In the genomic region with DNA sequence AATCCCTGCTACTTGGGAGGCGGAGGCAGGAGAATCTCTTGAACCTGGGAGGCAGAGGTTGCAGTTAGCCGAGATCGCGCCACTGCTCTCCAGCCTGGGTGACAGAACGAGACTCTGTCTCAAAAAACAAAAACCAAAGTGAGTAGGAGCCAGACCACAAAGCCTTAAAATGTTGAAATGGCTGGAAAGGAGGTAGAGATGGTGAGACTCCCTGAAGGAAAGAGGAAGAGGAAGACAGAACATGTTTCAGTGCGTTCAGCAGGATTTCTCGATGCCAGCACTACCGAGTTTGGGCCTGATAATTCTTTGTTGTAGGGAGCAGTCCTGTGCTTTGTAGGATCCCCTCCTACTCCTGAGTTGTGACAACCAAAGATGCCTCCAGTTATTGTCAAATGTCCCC, we compare ENCODE assay signal across 23 cellular contexts.
DNase-seq lines count a peak whose midpoint lies in the region; ATAC-seq and TF ChIP-seq lines count a peak whose summit lies in the region.
"Had no signal": no experiment of that assay in that cellular context is flagged by ENCODE, and none has a peak within 500 bp of the region (broad histone marks: within the 10 kb centered on the region; RNA-seq: fewer than 3 reads in every experiment).

No MANE protein-coding gene starts in this region.

- H3K27me3 Mint-ChIP-seq in T-cell: no peaks in the 10 kb centered on the region
- H3K27me3 Mint-ChIP-seq: activated naive CD4-positive, alpha-beta T cell treated with anti-CD3 and anti-CD28 coated beads, Interleukin-2, amount 50 U/mL, for 24 hours; brain; type B pancreatic cell had no signal

- peaks cover 3% of the 10 kb centered on the region for H3K36me3 Mint-ChIP-seq in T-cell

- H4K20me1 ChIP-seq in BLaER1 treated with 17β-estradiol and CSF1 and Interleukin-3, amounts not matched to agents 10 nM and 100 nM: peaks cover 0 to 100% (median 98%) of the 10 kb centered on the region in 11 experiments; a peak in 13 of 22 replicates

- H3K9ac ChIP-seq in BLaER1 treated with 17β-estradiol and CSF1 and Interleukin-3, amounts not matched to agents 10 nM and 100 nM: no peak overlapping the region; a peak in 1 of 22 replicates
- H3K9ac ChIP-seq: SK-N-SH had no signal

- TF ChIP-seq CTCF in HL-60 (IDR thresholded peaks at IDR 0.05; ENCODE audit: insufficient read depth, low read length): no peak

- POLR2A ChIA-PET in T-cell (lab: Charles Lee): no interaction called here

- CTCF ChIA-PET in T-cell (lab: Charles Lee): interaction anchor here in 1 of 2 donors (0.9 kb wide), 1 partner anchor 13 kb away, joined by 3 read pairs; no protein-coding TSS in a partner anchor

- H3K9me3 Mint-ChIP-seq in T-cell: no peaks in the 10 kb centered on the region
- H3K9me3 Mint-ChIP-seq: activated naive CD4-positive, alpha-beta T cell treated with anti-CD3 and anti-CD28 coated beads, Interleukin-2, amount 50 U/mL, for 24 hours; type B pancreatic cell had no signal

- ATAC-seq in T-cell (replicated peaks in 1 of 4): no peak
- ATAC-seq in GM18520 (IDR thresholded peaks at IDR 0.05; ENCODE audit: unreplicated experiment): no peak
- ATAC-seq in GM21367 (IDR thresholded peaks at IDR 0.05; ENCODE audit: unreplicated experiment): no peak
- ATAC-seq: gastrocnemius medialis; HCT116; Panc1; stimulated activated naive CD8-positive, alpha-beta T cell treated with anti-CD3 and anti-CD28 coated beads, Interleukin-15, Interleukin-2, amounts not matched to agents 100 U/mL and 50 U/mL, for 24 hours had no signal

- peak overlapping the region in 6 of 11 experiments; percentile 0 to 62 (median 33); a peak in 8 of 22 replicates for H3K4me2 ChIP-seq in BLaER1 treated with 17β-estradiol and CSF1 and Interleukin-3, amounts not matched to agents 10 nM and 100 nM
- H3K4me2 ChIP-seq: SK-N-SH had no signal

- H3K4me3 Mint-ChIP-seq in T-cell: no peak overlapping the region
- H3K4me3 Mint-ChIP-seq: activated naive CD4-positive, alpha-beta T cell treated with anti-CD3 and anti-CD28 coated beads, Interleukin-2, amount 50 U/mL, for 24 hours; brain; type B pancreatic cell had no signal

- no peak overlapping the region for H3K4me3 ChIP-seq in BLaER1 treated with 17β-estradiol and CSF1 and Interleukin-3, amounts not matched to agents 10 nM and 100 nM
- H3K4me3 ChIP-seq in HL-60 (replicated peaks; ENCODE audit: insufficient read depth, low read length): no peak overlapping the region
- H3K4me3 ChIP-seq in muscle layer of duodenum (ENCODE audit: low read depth in 1 of 2, low read length in 2 of 2): no peak overlapping the region
- H3K4me3 ChIP-seq: gastrocnemius medialis, right atrium auricular region had no signal

- peak overlapping the region in 4 of 11 experiments; percentile 11 to 43 (median 20); a peak in 6 of 22 replicates for H3K27ac ChIP-seq in BLaER1 treated with 17β-estradiol and CSF1 and Interleukin-3, amounts not matched to agents 10 nM and 100 nM
- H3K27ac ChIP-seq in HL-60 (replicated peaks): peak overlapping the region; percentile 51
- peak overlapping the region; percentile 53 for H3K27ac ChIP-seq in muscle layer of duodenum (ENCODE audit: low read length)
- H3K27ac ChIP-seq: gastrocnemius medialis had no signal

- no peaks in the 10 kb centered on the region for H3K27me3 ChIP-seq in BLaER1 treated with 17β-estradiol and CSF1 and Interleukin-3, amounts not matched to agents 10 nM and 100 nM
- H3K27me3 ChIP-seq in HL-60 (ENCODE audit: insufficient read depth, poor library complexity, severe bottlenecking) (no peaks in the 10 kb centered on the region), muscle layer of duodenum (ENCODE audit: low read depth, low read length) (no peaks in the 10 kb centered on the region)
- H3K27me3 ChIP-seq: gastrocnemius medialis, right atrium auricular region had no signal

- H3K36me3 ChIP-seq in BLaER1 treated with 17β-estradiol and CSF1 and Interleukin-3, amounts not matched to agents 10 nM and 100 nM: peaks cover 0 to 88% (median 27%) of the 10 kb centered on the region in 11 experiments; a peak in 17 of 22 replicates
- H3K36me3 ChIP-seq in muscle layer of duodenum (ENCODE audit: control insufficient read depth in 1 of 2, insufficient read depth in 2 of 2, low read length in 2 of 2): no peaks in the 10 kb centered on the region
- H3K36me3 ChIP-seq: gastrocnemius medialis, right atrium auricular region had no signal

- H3K27ac Mint-ChIP-seq in T-cell: peak overlapping the region; percentile 55 to 70
- H3K27ac Mint-ChIP-seq: type B pancreatic cell had no signal

- peaks cover 0 to 99% (median 11%) of the 10 kb centered on the region in 10 experiments; a peak in 11 of 20 replicates for H3K4me1 ChIP-seq in BLaER1 treated with 17β-estradiol and CSF1 and Interleukin-3, amounts not matched to agents 10 nM and 100 nM
- H3K4me1 ChIP-seq in muscle layer of duodenum (ENCODE audit: control insufficient read depth in 1 of 2, insufficient read depth in 2 of 2, low read length in 2 of 2): no peaks in the 10 kb centered on the region

- H3K4me1 Mint-ChIP-seq in T-cell: peaks cover 30 to 32% (median 32%) of the 10 kb centered on the region in 3 donors

- DNase-seq in HL-60 (ENCODE audit: low read depth in 1 of 2, low spot score in 1 of 2): peak; percentile 59 to 65
- DNase-seq in T-cell: no peak
- no peak for DNase-seq in kidney glomerular epithelial cell (lab: John Stamatoyannopoulos, UW)
- no peak for DNase-seq in COLO829 (ENCODE audit: low spot score)
- DNase-seq: activated CD4-positive, alpha-beta T cell treated with anti-CD3 and anti-CD28 coated beads, Interleukin-2, amount 50 U/mL, for 48 hours; dermis blood vessel endothelial cell; gastrocnemius medialis; KBM-7; NCI-H1092; NCI-H524 treated with DMSO at 0.1 percent for 48 hours; occipital lobe; SK-N-SH; stimulated activated naive CD8-positive, alpha-beta T cell treated with anti-CD3 and anti-CD28 coated beads, Interleukin-15, Interleukin-2, amounts not matched to agents 100 U/mL and 50 U/mL, for 24 hours had no signal

- peaks cover 0 to 11% (median 0%) of the 10 kb centered on the region in 11 experiments; a peak in 6 of 22 replicates for H3K9me3 ChIP-seq in BLaER1 treated with 17β-estradiol and CSF1 and Interleukin-3, amounts not matched to agents 10 nM and 100 nM (replicated peaks in 1 of 11)
- no peaks in the 10 kb centered on the region for H3K9me3 ChIP-seq in muscle layer of duodenum (ENCODE audit: control insufficient read depth in 1 of 2, low read length in 2 of 2)
- H3K9me3 ChIP-seq: gastrocnemius medialis, right atrium auricular region, SK-N-SH had no signal

Comparison
In these comparisons a context has a peak if more than half of its experiments do, and no peak if none do; other contexts are left out.
1. DNase-seq: peak in HL-60 (2 of 2); none in T-cell (0 of 34), kidney glomerular epithelial cell (single experiment) and COLO829 (single experiment).